1 cellular context compared by ENCODE assay signal in genomic region chr17:32588982-32589381, GRCh38.
TF ChIP-seq lines count a peak whose summit lies in the region.

No MANE protein-coding gene starts in this region.

TF ChIP-seq in H1, 55 proteins besides CTCF, POLR2A, EP300 and RAD21:
- TF ChIP-seq, protein P1, sequence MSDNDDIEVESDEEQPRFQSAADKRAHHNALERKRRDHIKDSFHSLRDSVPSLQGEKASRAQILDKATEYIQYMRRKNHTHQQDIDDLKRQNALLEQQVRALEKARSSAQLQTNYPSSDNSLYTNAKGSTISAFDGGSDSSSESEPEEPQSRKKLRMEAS (IDR thresholded peaks at IDR 0.05) = peak; percentile 41; the same call in 1 of the 2 replicates
- TF ChIP-seq POU5F1 (IDR thresholded peaks at IDR 0.05; ENCODE audit: low read depth, low read length) = no peak
